In genomic region chr22:50303515-50303847, GRCh38 we compare ENCODE assay signal across 11 cellular contexts. TPM values are rescaled to one million over a fixed set of nuclear protein-coding genes. Genes with fewer than 3 reads are reported as not detected.
DNase-seq lines count a peak whose midpoint lies in the region; ATAC-seq and TF ChIP-seq lines count a peak whose summit lies in the region.
"Had no signal": no experiment of that assay in that cellular context is flagged by ENCODE, and none has a peak within 500 bp of the region (broad histone marks: within the 10 kb centered on the region; RNA-seq: fewer than 3 reads in every experiment).

No MANE protein-coding gene starts in this region.

- H3K36me3 Mint-ChIP-seq in Caco-2 (ENCODE audit: insufficient read depth, unreplicated experiment) = peaks cover 6% of the 10 kb centered on the region
- H3K36me3 Mint-ChIP-seq: memory B cell had no signal

- peak overlapping the region; percentile 54 for H3K9ac ChIP-seq in iPS-15b (ENCODE audit: low read depth, low read length)

- no peaks in the 10 kb centered on the region for H3K9me3 Mint-ChIP-seq in Caco-2 (ENCODE audit: unreplicated experiment)
- H3K9me3 Mint-ChIP-seq: memory B cell had no signal

- peaks cover 48% of the 10 kb centered on the region for H3K4me1 ChIP-seq in Caco-2
- H3K4me1 ChIP-seq in iPS-15b (ENCODE audit: control insufficient read depth, insufficient read depth, low read length) = peaks cover 5% of the 10 kb centered on the region

- POLR2A ChIA-PET in Caco-2 (lab: Charles Lee) = interaction anchor here (0.5 to 1.5 kb wide), 3 partner anchors 10 to 204 kb away, joined by 4 to 6 read pairs (median 4); partner anchors contain the start of gene LMF2

- intact Hi-C loops in Caco-2 (cut with micrococcal nuclease; ENCODE audit: unreplicated experiment) = no loop called here

- DNase-seq in Caco-2 (no peak), WERI-Rb-1 (no peak), mesenteric fat pad (ENCODE audit: low spot score) (no peak)
- DNase-seq: activated naive CD4-positive, alpha-beta T cell; NCI-H1048 had no signal

- H3K36me3 ChIP-seq in Caco-2 (ENCODE audit: control insufficient read depth, insufficient read depth, low read length) = peaks cover 2% of the 10 kb centered on the region
- peaks cover 62% of the 10 kb centered on the region for H3K36me3 ChIP-seq in WERI-Rb-1
- peaks cover 4% of the 10 kb centered on the region for H3K36me3 ChIP-seq in iPS-15b (ENCODE audit: control insufficient read depth, insufficient read depth, low read length)

- no peak overlapping the region for H3K4me3 Mint-ChIP-seq in Caco-2 (ENCODE audit: unreplicated experiment)

- ATAC-seq in GM21825 (IDR thresholded peaks at IDR 0.05; ENCODE audit: unreplicated experiment) = no peak
- ATAC-seq in GM21360 (IDR thresholded peaks at IDR 0.05; ENCODE audit: unreplicated experiment) = no peak
- ATAC-seq in HG03045 (IDR thresholded peaks at IDR 0.05; ENCODE audit: unreplicated experiment) = no peak

- no peak for TF ChIP-seq CTCF in Caco-2 (IDR thresholded peaks at IDR 0.05; ENCODE audit: insufficient read depth in 1 of 2, low read depth in 1 of 2, low read length in 1 of 2, severe bottlenecking in 1 of 2, unreplicated experiment in 1 of 2)
- TF ChIP-seq CTCF in WERI-Rb-1 (IDR thresholded peaks at IDR 0.05; ENCODE audit: low read depth, low read length) = no peak

- H3K4me1 Mint-ChIP-seq in Caco-2 (ENCODE audit: low read depth, unreplicated experiment) = peaks cover 7% of the 10 kb centered on the region

- no TSS peak for BruUV-seq in Caco-2 (replicated peaks; lab: Mats Ljungman, UMichigan)

- H3K27me3 Mint-ChIP-seq in Caco-2 (ENCODE audit: insufficient read depth, unreplicated experiment) = no peaks in the 10 kb centered on the region

- H3K27ac Mint-ChIP-seq in Caco-2 (ENCODE audit: unreplicated experiment) = peak overlapping the region; percentile 89

- H3K27me3 ChIP-seq in Caco-2 (replicated peaks; ENCODE audit: control insufficient read depth, insufficient read depth, low read length) = no peaks in the 10 kb centered on the region
- H3K27me3 ChIP-seq in WERI-Rb-1 (ENCODE audit: insufficient read depth, low read depth, severe bottlenecking) = no peaks in the 10 kb centered on the region
- no peaks in the 10 kb centered on the region for H3K27me3 ChIP-seq in iPS-15b (ENCODE audit: control insufficient read depth, insufficient read depth, low read length)

- H3K27ac ChIP-seq in WERI-Rb-1 (peak overlapping the region; percentile 54), skin epidermis (peak overlapping the region; percentile 35 to 99 (median 95))

- CTCF ChIA-PET in Caco-2 (lab: Charles Lee) = interaction anchor here (0.6 kb wide), 1 partner anchor 36 kb away, joined by 4 read pairs; no protein-coding TSS in a partner anchor

- H3K9me3 ChIP-seq in Caco-2 (no peaks in the 10 kb centered on the region), WERI-Rb-1 (ENCODE audit: severe bottlenecking) (no peaks in the 10 kb centered on the region), iPS-15b (ENCODE audit: control insufficient read depth, insufficient read depth, low read length) (no peaks in the 10 kb centered on the region)

- no peak overlapping the region for H3K4me3 ChIP-seq in Caco-2 (ENCODE audit: low read depth, low read length)
- no peak overlapping the region for H3K4me3 ChIP-seq in WERI-Rb-1 (ENCODE audit: low read depth, low read length)
- no peak overlapping the region for H3K4me3 ChIP-seq in iPS-15b (ENCODE audit: low read depth, low read length)
- no peak overlapping the region for H3K4me3 ChIP-seq in skin epidermis

RNA-seq across cellular contexts. Expression of gene PLXNB2, which starts 4.0 kb away (rescaled TPM):
- 260 and 262 TPM in 2 replicates for total RNA-seq in Caco-2 (2022)
- total RNA-seq in mesenteric fat pad = 108 TPM

RNA-seq across cellular contexts. Expression of gene DENND6B, which starts 23.3 kb away (rescaled TPM):
- total RNA-seq in Caco-2 (2022) (3.4 and 5.5 TPM in 2 replicates), mesenteric fat pad (2.2 TPM)

RNA-seq across cellular contexts. Expression of gene MAPK11, which starts 33.3 kb away (rescaled TPM):
- total RNA-seq in Caco-2 (2022) (1.3 and 1.4 TPM in 2 replicates), mesenteric fat pad (24.2 TPM)

RNA-seq across cellular contexts. Expression of gene PPP6R2, which starts 39.6 kb away (rescaled TPM):
- 55.5 and 60.7 TPM in 2 replicates for total RNA-seq in Caco-2 (2022)
- 45.3 TPM for total RNA-seq in mesenteric fat pad

RNA-seq across cellular contexts. Expression of gene MAPK12, which starts 42.0 kb away (rescaled TPM):
- total RNA-seq in Caco-2 (2022) = 35.6 and 37.4 TPM in 2 replicates
- 20.0 TPM for total RNA-seq in mesenteric fat pad

Comparison
In these comparisons a context has a peak if more than half of its experiments do, and no peak if none do; other contexts are left out.
1. RNA of gene MAPK11, which starts 33.3 kb away (total RNA-seq): 24.2 TPM in mesenteric fat pad (single experiment); 1.3 to 1.4 TPM in Caco-2; every median in the first group is over 10 times any median in the second.